In the genomic region with DNA sequence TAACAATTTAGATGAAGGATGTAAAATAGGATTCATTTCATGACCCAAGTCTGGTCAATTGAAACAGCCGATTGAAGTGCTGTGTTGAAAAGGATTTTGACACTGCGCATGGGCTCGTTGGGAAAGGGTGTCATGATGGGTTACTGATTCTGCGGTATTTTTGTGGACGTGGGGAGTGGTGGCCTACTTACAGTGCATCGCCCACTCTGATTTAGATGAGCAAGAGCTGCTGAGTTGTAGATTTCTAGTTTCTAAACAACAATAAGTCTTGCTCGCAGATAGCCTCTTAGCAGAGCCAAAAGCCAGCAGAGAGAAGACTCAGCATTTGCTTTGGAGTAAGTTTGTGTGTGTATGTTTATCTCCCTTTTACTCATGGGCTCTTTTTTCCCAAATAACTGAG, we compare ENCODE assay signal across 22 cellular contexts.
A peak's percentile ranks its signal among the peaks of the same experiment; 100 is the strongest.
DNase-seq lines count a peak whose midpoint lies in the region; ATAC-seq and TF ChIP-seq lines count a peak whose summit lies in the region.
"Had no signal": no experiment of that assay in that cellular context is flagged by ENCODE, and none has a peak within 500 bp of the region (broad histone marks: within the 10 kb centered on the region; RNA-seq: fewer than 3 reads in every experiment).

No MANE protein-coding gene starts in this region.

- no peaks in the 10 kb centered on the region for H3K27me3 Mint-ChIP-seq in activated CD4-positive, alpha-beta T cell treated with anti-CD3 and anti-CD28 coated beads for 36 hours
- no peaks in the 10 kb centered on the region for H3K27me3 Mint-ChIP-seq in activated CD4-positive, alpha-beta T cell treated with anti-CD3 and anti-CD28 coated beads, Interleukin-2, amount 10 ng/mL, durations not matched to agents 7 days and 5 days
- no peaks in the 10 kb centered on the region for H3K27me3 Mint-ChIP-seq in activated CD4-positive, alpha-beta memory T cell treated with anti-CD3 and anti-CD28 coated beads, Interleukin-2, amount 10 ng/mL, durations not matched to agents 7 days and 5 days
- H3K27me3 Mint-ChIP-seq: CD8-positive, alpha-beta memory T cell had no signal

- TF ChIP-seq EP300 in transverse colon (IDR thresholded peaks at IDR 0.05; ENCODE audit: low read depth), result no peak

- no peak for TF ChIP-seq CTCF in mucosa of descending colon (IDR thresholded peaks at IDR 0.05)
- TF ChIP-seq CTCF in transverse colon (IDR thresholded peaks at IDR 0.05), result no peak

- H3K36me3 ChIP-seq in mucosa of descending colon (ENCODE audit: low read depth) (no peaks in the 10 kb centered on the region), transverse colon (no peaks in the 10 kb centered on the region)
- H3K36me3 ChIP-seq: BLaER1, HAP-1 had no signal

- H3K9me3 ChIP-seq in mucosa of descending colon, result no peaks in the 10 kb centered on the region
- no peaks in the 10 kb centered on the region for H3K9me3 ChIP-seq in transverse colon
- H3K9me3 ChIP-seq: A549, BLaER1, HAP-1 had no signal

- no peak overlapping the region for H3K4me3 ChIP-seq in mucosa of descending colon
- no peak overlapping the region for H3K4me3 ChIP-seq in transverse colon
- H3K4me3 ChIP-seq: A549, BLaER1, GM12878, GM23248, HAP-1 had no signal

- H3K27ac ChIP-seq in transverse colon, result no peak overlapping the region
- H3K27ac ChIP-seq: 22Rv1, A549, BLaER1, GM23248 had no signal

- 81% methylated on average over 6 to 7 of the region's 7 CpGs for WGBS in transverse colon (ENCODE audit: low coverage in 1 of 2), 2 donors

- H3K4me1 ChIP-seq in mucosa of descending colon (ENCODE audit: low read depth) (no peaks in the 10 kb centered on the region), transverse colon (no peaks in the 10 kb centered on the region)
- H3K4me1 ChIP-seq: A549, BLaER1, HAP-1 had no signal

- POLR2A ChIA-PET in activated CD4-positive, alpha-beta T cell treated with anti-CD3 and anti-CD28 coated beads for 36 hours (lab: Charles Lee), result no interaction called here
- POLR2A ChIA-PET in activated CD4-positive, alpha-beta T cell treated with anti-CD3 and anti-CD28 coated beads, Interleukin-2, amount 10 ng/mL, durations not matched to agents 7 days and 5 days (lab: Charles Lee), result no interaction called here
- POLR2A ChIA-PET in activated CD4-positive, alpha-beta memory T cell treated with anti-CD3 and anti-CD28 coated beads, Interleukin-2, amount 10 ng/mL, durations not matched to agents 7 days and 5 days (lab: Charles Lee), result interaction anchor here (0.8 to 1.3 kb wide), 2 partner anchors 10 to 92 kb away, joined by 3 read pairs; no protein-coding TSS in a partner anchor

- no peaks in the 10 kb centered on the region for H3K4me1 Mint-ChIP-seq in activated CD4-positive, alpha-beta T cell treated with anti-CD3 and anti-CD28 coated beads for 36 hours
- no peaks in the 10 kb centered on the region for H3K4me1 Mint-ChIP-seq in activated CD4-positive, alpha-beta T cell treated with anti-CD3 and anti-CD28 coated beads, Interleukin-2, amount 10 ng/mL, durations not matched to agents 7 days and 5 days
- peaks cover 13% of the 10 kb centered on the region for H3K4me1 Mint-ChIP-seq in activated CD4-positive, alpha-beta memory T cell treated with anti-CD3 and anti-CD28 coated beads, Interleukin-2, amount 10 ng/mL, durations not matched to agents 7 days and 5 days
- H3K4me1 Mint-ChIP-seq: CD14-positive monocyte had no signal

- no peak for TF ChIP-seq POLR2A in transverse colon (IDR thresholded peaks at IDR 0.05)

- intact Hi-C loops in activated CD4-positive, alpha-beta T cell treated with anti-CD3 and anti-CD28 coated beads for 36 hours (cut with DNase I, micrococcal nuclease), result no loop called here
- intact Hi-C loops in mucosa of descending colon (cut with DNase I, micrococcal nuclease), result no loop called here
- intact Hi-C loops in transverse colon (cut with DNase I; ENCODE audit: low total_unique reads), result no loop called here

- no peaks in the 10 kb centered on the region for H3K9me3 Mint-ChIP-seq in activated CD4-positive, alpha-beta T cell treated with anti-CD3 and anti-CD28 coated beads for 36 hours (ENCODE audit: low read depth)
- peaks cover 7% of the 10 kb centered on the region for H3K9me3 Mint-ChIP-seq in activated CD4-positive, alpha-beta T cell treated with anti-CD3 and anti-CD28 coated beads, Interleukin-2, amount 10 ng/mL, durations not matched to agents 7 days and 5 days
- no peaks in the 10 kb centered on the region for H3K9me3 Mint-ChIP-seq in activated CD4-positive, alpha-beta memory T cell treated with anti-CD3 and anti-CD28 coated beads, Interleukin-2, amount 10 ng/mL, durations not matched to agents 7 days and 5 days
- H3K9me3 Mint-ChIP-seq: CD8-positive, alpha-beta memory T cell had no signal

- CTCF ChIA-PET in activated CD4-positive, alpha-beta T cell treated with anti-CD3 and anti-CD28 coated beads for 36 hours (lab: Charles Lee), result interaction anchor here (0.9 kb wide), 1 partner anchor 12 kb away, joined by 3 read pairs; no protein-coding TSS in a partner anchor
- CTCF ChIA-PET in activated CD4-positive, alpha-beta T cell treated with anti-CD3 and anti-CD28 coated beads, Interleukin-2, amount 10 ng/mL, durations not matched to agents 7 days and 5 days (lab: Charles Lee), result interaction anchor here (0.6 to 1.0 kb wide), 2 partner anchors 22 to 700 kb away, joined by 3 read pairs; no protein-coding TSS in a partner anchor
- CTCF ChIA-PET in activated CD4-positive, alpha-beta memory T cell treated with anti-CD3 and anti-CD28 coated beads, Interleukin-2, amount 10 ng/mL, durations not matched to agents 7 days and 5 days (lab: Charles Lee), result no interaction called here

- no peak overlapping the region for H3K4me3 Mint-ChIP-seq in activated CD4-positive, alpha-beta T cell treated with anti-CD3 and anti-CD28 coated beads for 36 hours
- no peak overlapping the region for H3K4me3 Mint-ChIP-seq in activated CD4-positive, alpha-beta T cell treated with anti-CD3 and anti-CD28 coated beads, Interleukin-2, amount 10 ng/mL, durations not matched to agents 7 days and 5 days
- no peak overlapping the region for H3K4me3 Mint-ChIP-seq in activated CD4-positive, alpha-beta memory T cell treated with anti-CD3 and anti-CD28 coated beads, Interleukin-2, amount 10 ng/mL, durations not matched to agents 7 days and 5 days
- H3K4me3 Mint-ChIP-seq: CD14-positive monocyte; CD8-positive, alpha-beta memory T cell had no signal

- DNase-seq in activated CD4-positive, alpha-beta T cell treated with anti-CD3 and anti-CD28 coated beads for 36 hours, result peak; percentile 18
- DNase-seq in activated CD4-positive, alpha-beta T cell treated with anti-CD3 and anti-CD28 coated beads, Interleukin-2, amount 10 ng/mL, durations not matched to agents 7 days and 5 days, result no peak
- peak; percentile 11 for DNase-seq in stimulated activated CD4-positive, alpha-beta T cell treated with anti-CD3 and anti-CD28 coated beads, Interleukin-4, amount 100 ng/mL, for 24 hours
- DNase-seq in stimulated activated CD4-positive, alpha-beta T cell treated with anti-CD3 and anti-CD28 coated beads, Interleukin-4, amount 100 ng/mL, for 4 hours, result no peak
- DNase-seq in activated CD4-positive, alpha-beta memory T cell treated with anti-CD3 and anti-CD28 coated beads, Interleukin-2, amount 10 ng/mL, durations not matched to agents 7 days and 5 days, result no peak
- DNase-seq in mucosa of descending colon (no peak), transverse colon (no peak), T-helper 2 cell (no peak)
- DNase-seq: AML-193; CD8-positive, alpha-beta memory T cell; COR-L47; DMS 273 treated with DMSO at 0.1 percent for 48 hours; DMS53; DND-41; EL; GM23248 had no signal

- in situ Hi-C loops in transverse colon (cut with MboI; ENCODE audit: low pct_ligation_motif_present in 1 of 4, low pct_unique_long_range_greater_than_20kb in 1 of 4, low sequenced_read_pairs in 3 of 4), result no loop called here

- H3K36me3 Mint-ChIP-seq in activated CD4-positive, alpha-beta T cell treated with anti-CD3 and anti-CD28 coated beads for 36 hours (ENCODE audit: low read depth), result peaks cover 2% of the 10 kb centered on the region
- no peaks in the 10 kb centered on the region for H3K36me3 Mint-ChIP-seq in activated CD4-positive, alpha-beta T cell treated with anti-CD3 and anti-CD28 coated beads, Interleukin-2, amount 10 ng/mL, durations not matched to agents 7 days and 5 days (ENCODE audit: low read depth)
- peaks cover 3% of the 10 kb centered on the region for H3K36me3 Mint-ChIP-seq in activated CD4-positive, alpha-beta memory T cell treated with anti-CD3 and anti-CD28 coated beads, Interleukin-2, amount 10 ng/mL, durations not matched to agents 7 days and 5 days (ENCODE audit: low read depth)
- H3K36me3 Mint-ChIP-seq: CD14-positive monocyte had no signal

- no peaks in the 10 kb centered on the region for H3K27me3 ChIP-seq in transverse colon
- H3K27me3 ChIP-seq: BLaER1 had no signal

- H3K27ac Mint-ChIP-seq in activated CD4-positive, alpha-beta T cell treated with anti-CD3 and anti-CD28 coated beads for 36 hours, result no peak overlapping the region
- H3K27ac Mint-ChIP-seq in activated CD4-positive, alpha-beta T cell treated with anti-CD3 and anti-CD28 coated beads, Interleukin-2, amount 10 ng/mL, durations not matched to agents 7 days and 5 days, result no peak overlapping the region
- peak overlapping the region; percentile 11 for H3K27ac Mint-ChIP-seq in activated CD4-positive, alpha-beta memory T cell treated with anti-CD3 and anti-CD28 coated beads, Interleukin-2, amount 10 ng/mL, durations not matched to agents 7 days and 5 days

- peak; percentile 42 for ATAC-seq in activated CD4-positive, alpha-beta T cell treated with anti-CD3 and anti-CD28 coated beads for 36 hours
- ATAC-seq in mucosa of descending colon, result peak; percentile 34
- ATAC-seq: A549, GM12878 had no signal

Comparison
In these comparisons a context has a peak if more than half of its experiments do, and no peak if none do; other contexts are left out.
1. DNase-seq: peak in activated CD4-positive, alpha-beta T cell treated with anti-CD3 and anti-CD28 coated beads for 36 hours (single experiment) and stimulated activated CD4-positive, alpha-beta T cell treated with anti-CD3 and anti-CD28 coated beads, Interleukin-4, amount 100 ng/mL, for 24 hours (single experiment); none in activated CD4-positive, alpha-beta T cell treated with anti-CD3 and anti-CD28 coated beads, Interleukin-2, amount 10 ng/mL, durations not matched to agents 7 days and 5 days (single experiment), stimulated activated CD4-positive, alpha-beta T cell treated with anti-CD3 and anti-CD28 coated beads, Interleukin-4, amount 100 ng/mL, for 4 hours (0 of 2), activated CD4-positive, alpha-beta memory T cell treated with anti-CD3 and anti-CD28 coated beads, Interleukin-2, amount 10 ng/mL, durations not matched to agents 7 days and 5 days (single experiment), mucosa of descending colon (0 of 3), transverse colon (single experiment) and T-helper 2 cell (0 of 5).